In genomic region chr2:146964494-146964893, GRCh38 we compare ENCODE assay signal across 18 cellular contexts.
"Had no signal": no experiment of that assay in that cellular context is flagged by ENCODE, and none has a peak within 500 bp of the region (broad histone marks: within the 10 kb centered on the region; RNA-seq: fewer than 3 reads in every experiment).

No MANE protein-coding gene starts in this region.

- H3K4me3 ChIP-seq: colonic mucosa, esophagus squamous epithelium, heart left ventricle, left ventricle myocardium inferior, lung, sigmoid colon had no signal

- H3K27me3 ChIP-seq: colonic mucosa, esophagus squamous epithelium, heart left ventricle, neutrophil, sigmoid colon had no signal

- H3K27ac ChIP-seq: colonic mucosa, esophagus squamous epithelium, heart left ventricle, left ventricle myocardium inferior, neutrophil, sigmoid colon had no signal

- DNase-seq: colonic mucosa; dermis blood vessel endothelial cell; esophagus squamous epithelium; foreskin melanocyte; heart left ventricle; hippocampal formation; left ventricle myocardium inferior; mesendoderm; naive thymus-derived CD4-positive, alpha-beta T cell; nephron progenitor cell; posterior cingulate gyrus; sigmoid colon; small intestine; stimulated activated CD4-positive, alpha-beta T cell treated with anti-CD3 and anti-CD28 coated beads, Interleukin-2, amount 100 ng/mL, for 48 hours; stimulated activated naive CD4-positive, alpha-beta T cell treated with Interleukin-2 at 50 U/mL for 16 hours; trophoblast cell had no signal

- H3K36me3 ChIP-seq: colonic mucosa, esophagus squamous epithelium, heart left ventricle, left ventricle myocardium inferior, neutrophil, sigmoid colon had no signal

- H3K4me1 ChIP-seq: colonic mucosa, esophagus squamous epithelium, heart left ventricle, left ventricle myocardium inferior, sigmoid colon had no signal

- H3K9me3 ChIP-seq: colonic mucosa, neutrophil, sigmoid colon had no signal

- ATAC-seq: heart left ventricle; naive thymus-derived CD4-positive, alpha-beta T cell had no signal
